19 cellular contexts compared by ENCODE assay signal in the genomic region with DNA sequence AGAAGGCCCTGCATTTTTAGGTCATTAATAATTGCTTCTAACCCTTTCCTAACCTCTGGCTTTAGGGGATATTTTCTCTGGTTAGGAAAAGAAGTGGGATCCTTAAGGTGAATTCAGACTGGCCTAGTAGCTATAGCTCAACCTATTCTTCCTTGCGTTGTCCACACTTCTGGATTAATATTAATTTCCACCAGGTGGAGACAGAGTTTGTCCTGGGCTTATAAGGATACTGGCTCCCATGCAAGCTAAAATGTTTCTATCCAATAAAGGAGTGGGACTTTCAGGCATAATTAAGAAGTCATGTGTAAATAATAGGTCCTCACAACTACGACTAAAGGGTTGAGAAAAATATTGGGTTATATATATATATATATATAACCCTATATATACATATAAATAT.
DNase-seq lines count a peak whose midpoint lies in the region; ATAC-seq and TF ChIP-seq lines count a peak whose summit lies in the region.
"Had no signal": no experiment of that assay in that cellular context is flagged by ENCODE, and none has a peak within 500 bp of the region (broad histone marks: within the 10 kb centered on the region; RNA-seq: fewer than 3 reads in every experiment).

No MANE protein-coding gene starts in this region.

- H3K27ac ChIP-seq in breast epithelium (no peak overlapping the region), RWPE1 (no peak overlapping the region), ovary (no peak overlapping the region)
- H3K27ac ChIP-seq: GM23248, parathyroid adenoma had no signal

- H3K27me3 Mint-ChIP-seq in MCF 10A (ENCODE audit: insufficient read depth, unreplicated experiment), result no peaks in the 10 kb centered on the region
- H3K27me3 Mint-ChIP-seq: activated naive CD8-positive, alpha-beta T cell treated with anti-CD3 and anti-CD28 coated beads, Interleukin-2, amount 10 ng/mL, durations not matched to agents 7 days and 5 days; central memory CD8-positive, alpha-beta T cell had no signal

- H3K9me3 ChIP-seq in breast epithelium (peaks cover 9 to 24% of the 10 kb centered on the region in 2 donors), ovary (no peaks in the 10 kb centered on the region)

- H3K36me3 ChIP-seq in breast epithelium (no peaks in the 10 kb centered on the region), ovary (no peaks in the 10 kb centered on the region)

- BruUV-seq in MCF 10A (replicated peaks; lab: Mats Ljungman, UMichigan), result no TSS peak

- intact Hi-C loops in MCF 10A (cut with micrococcal nuclease), result loop anchor here (1.0 to 5.0 kb wide), 2 partner anchors 768 to 989 kb away; no protein-coding TSS in a partner anchor
- intact Hi-C loops in breast epithelium (cut with DNase I; ENCODE audit: low total_unique reads), result no loop called here
- intact Hi-C loops in ovary (cut with DNase I), result no loop called here

- no peak for TF ChIP-seq EP300 in ovary (IDR thresholded peaks at IDR 0.05)

- no peak overlapping the region for H3K27ac Mint-ChIP-seq in MCF 10A (ENCODE audit: low read depth, unreplicated experiment)
- H3K27ac Mint-ChIP-seq: activated naive CD8-positive, alpha-beta T cell treated with anti-CD3 and anti-CD28 coated beads, Interleukin-2, amount 10 ng/mL, durations not matched to agents 7 days and 5 days; activated T-cell treated with anti-CD3 and anti-CD28 coated beads, Interleukin-2, amount 50 U/mL, for 72 hours; endodermal cell had no signal

- POLR2A ChIA-PET in MCF 10A (lab: Yijun Ruan, JAX) (interaction anchor here (0.6 kb wide), 1 partner anchor 475 kb away, joined by 3 read pairs; no protein-coding TSS in a partner anchor), RWPE1 (lab: Yijun Ruan, JAX; ENCODE audit: low non-redundant PET) (no interaction called here)

- DNase-seq in MCF 10A (ENCODE audit: unreplicated experiment) (peak; percentile 27), breast epithelium (ENCODE audit: low spot score in 2 of 2) (no peak), RWPE1 (ENCODE audit: low spot score) (peak; percentile 0), fibroblast of gingiva (ENCODE audit: low read depth) (peak; percentile 1), GF-D8 (lab: John Stamatoyannopoulos, UW) (no peak), ovary (no peak)
- no peak for DNase-seq in stimulated activated CD4-positive, alpha-beta T cell treated with anti-CD3 and anti-CD28 coated beads, Interleukin-4, amount 100 ng/mL, for 24 hours
- DNase-seq: activated naive CD8-positive, alpha-beta T cell treated with anti-CD3 and anti-CD28 coated beads, Interleukin-2, amount 10 ng/mL, durations not matched to agents 7 days and 5 days; activated T-cell treated with anti-CD3 and anti-CD28 coated beads, Interleukin-2, amount 50 U/mL, for 72 hours; endodermal cell; GM23248; left ventricle myocardium superior; NCI-H1436; NCI-H226; SIG-M5 had no signal

- no peak for ATAC-seq in GM18498 (IDR thresholded peaks at IDR 0.05; ENCODE audit: unreplicated experiment)
- ATAC-seq: activated T-cell treated with anti-CD3 and anti-CD28 coated beads, Interleukin-2, amount 50 U/mL, for 72 hours; K562; left ventricle myocardium superior had no signal

- H3K27me3 ChIP-seq in breast epithelium (peaks cover 0 to 4% of the 10 kb centered on the region in 2 donors), ovary (no peaks in the 10 kb centered on the region)

- no peaks in the 10 kb centered on the region for H3K36me3 Mint-ChIP-seq in MCF 10A (ENCODE audit: insufficient read depth, unreplicated experiment)
- H3K36me3 Mint-ChIP-seq: activated naive CD8-positive, alpha-beta T cell treated with anti-CD3 and anti-CD28 coated beads, Interleukin-2, amount 10 ng/mL, durations not matched to agents 7 days and 5 days had no signal

- no peak overlapping the region for H3K4me3 Mint-ChIP-seq in MCF 10A (ENCODE audit: unreplicated experiment)
- H3K4me3 Mint-ChIP-seq: activated naive CD8-positive, alpha-beta T cell treated with anti-CD3 and anti-CD28 coated beads, Interleukin-2, amount 10 ng/mL, durations not matched to agents 7 days and 5 days; activated T-cell treated with anti-CD3 and anti-CD28 coated beads, Interleukin-2, amount 50 U/mL, for 72 hours; central memory CD8-positive, alpha-beta T cell; endodermal cell had no signal

- TF ChIP-seq CTCF in MCF 10A (IDR thresholded peaks at IDR 0.05; ENCODE audit: unreplicated experiment) (no peak), breast epithelium (IDR thresholded peaks at IDR 0.05) (peak in 1 of 3 donors; percentile 10), RWPE1 (conservative IDR thresholded peaks at IDR 0.05; ENCODE audit: low read depth) (no peak), ovary (IDR thresholded peaks at IDR 0.05) (no peak)

- no peak overlapping the region for H3K4me3 ChIP-seq in breast epithelium
- no peak overlapping the region for H3K4me3 ChIP-seq in ovary
- H3K4me3 ChIP-seq: GM23248, K562 had no signal

- H3K4me1 Mint-ChIP-seq in MCF 10A (ENCODE audit: insufficient read depth, unreplicated experiment), result no peaks in the 10 kb centered on the region
- H3K4me1 Mint-ChIP-seq: activated naive CD8-positive, alpha-beta T cell treated with anti-CD3 and anti-CD28 coated beads, Interleukin-2, amount 10 ng/mL, durations not matched to agents 7 days and 5 days; central memory CD8-positive, alpha-beta T cell; endodermal cell had no signal

- H3K9me3 Mint-ChIP-seq in MCF 10A (ENCODE audit: unreplicated experiment), result peaks cover 22% of the 10 kb centered on the region
- H3K9me3 Mint-ChIP-seq: activated naive CD8-positive, alpha-beta T cell treated with anti-CD3 and anti-CD28 coated beads, Interleukin-2, amount 10 ng/mL, durations not matched to agents 7 days and 5 days; activated T-cell treated with anti-CD3 and anti-CD28 coated beads, Interleukin-2, amount 50 U/mL, for 72 hours; central memory CD8-positive, alpha-beta T cell had no signal

- CTCF ChIA-PET in MCF 10A (lab: Yijun Ruan, JAX), result interaction anchor here (0.5 to 1.6 kb wide), 12 partner anchors 10 to 700 kb away, joined by 3 to 6 read pairs (median 4); no protein-coding TSS in a partner anchor
- CTCF ChIA-PET in RWPE1 (lab: Yijun Ruan, JAX), result interaction anchor here (0.5 to 0.6 kb wide), 2 partner anchors 24 to 370 kb away, joined by 3 to 5 read pairs; no protein-coding TSS in a partner anchor

- no peaks in the 10 kb centered on the region for H3K4me1 ChIP-seq in breast epithelium
- no peaks in the 10 kb centered on the region for H3K4me1 ChIP-seq in ovary (ENCODE audit: insufficient read depth)
- H3K4me1 ChIP-seq: parathyroid adenoma had no signal

- WGBS in ovary, 3 donors, result 55 to 64% (median 57%) methylated on average over 2 of the region's 2 CpGs

- TF ChIP-seq POLR2A in breast epithelium (IDR thresholded peaks at IDR 0.05) (no peak), ovary (IDR thresholded peaks at IDR 0.05) (no peak)

Comparison
In these comparisons a context has a peak if more than half of its experiments do, and no peak if none do; other contexts are left out.
1. DNase-seq: peak in MCF 10A (single experiment), RWPE1 (single experiment) and fibroblast of gingiva (single experiment); none in breast epithelium (0 of 2), GF-D8 (single experiment), ovary (0 of 5) and stimulated activated CD4-positive, alpha-beta T cell treated with anti-CD3 and anti-CD28 coated beads, Interleukin-4, amount 100 ng/mL, for 24 hours (single experiment).